ENCODE assay signal across 8 cellular contexts in the genomic region with DNA sequence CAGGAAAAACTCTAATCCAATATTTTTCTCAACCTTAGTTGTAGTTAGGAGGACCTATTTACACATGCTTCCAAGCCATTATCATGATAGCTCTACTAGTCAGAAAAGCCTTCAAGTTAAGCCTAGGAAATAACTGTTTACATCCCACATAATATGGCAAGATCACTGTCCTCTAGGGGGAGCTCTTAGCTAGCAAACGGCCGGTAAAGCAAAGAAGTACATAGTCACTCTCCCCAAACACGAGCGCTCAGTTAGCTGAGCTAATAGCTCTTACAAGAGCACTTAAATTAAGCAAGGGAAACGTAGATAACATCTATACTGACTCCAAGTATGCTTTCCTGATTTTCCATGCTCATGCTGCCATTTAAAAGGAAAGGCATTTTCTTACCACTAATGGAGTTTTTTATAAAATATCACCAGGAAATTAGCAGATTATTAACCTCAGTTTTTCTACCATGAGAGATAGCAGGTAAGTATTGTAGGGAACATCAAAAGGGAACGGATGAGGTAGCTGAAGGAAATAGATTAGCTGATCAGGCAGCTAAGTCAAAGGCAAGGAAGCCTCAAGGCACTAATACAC.
DNase-seq lines count a peak whose midpoint lies in the region; ATAC-seq, FAIRE-seq and TF ChIP-seq lines count a peak whose summit lies in the region.

No MANE protein-coding gene starts in this region.

- H3K27ac ChIP-seq in PC-3 (ENCODE audit: low read length) (no peak overlapping the region), pancreas (no peak overlapping the region)

- H3K79me2 ChIP-seq in PC-3 (ENCODE audit: low read length): no peaks in the 10 kb centered on the region

- H3K4me2 ChIP-seq in PC-3 (ENCODE audit: low read length): 0 out of 2 replicates have a peak overlapping the region, but pooled peaks have one; percentile 10

- H3K4me1 ChIP-seq in PC-3 (ENCODE audit: insufficient read depth, low read length) (no peaks in the 10 kb centered on the region), pancreas (no peaks in the 10 kb centered on the region)

- FAIRE-seq in pancreas (lab: Jason Lieb, UNC): peak; percentile 78

- H3K36me3 ChIP-seq in PC-3 (ENCODE audit: low read depth, low read length) (no peaks in the 10 kb centered on the region), pancreas (no peaks in the 10 kb centered on the region)

- no peak overlapping the region for H2AFZ ChIP-seq in PC-3 (ENCODE audit: low read length)

- POLR2A ChIA-PET in PC-3 (lab: Charles Lee; ENCODE audit: unreplicated experiment): no interaction called here

- H3K4me3 ChIP-seq in PC-3 (ENCODE audit: low read length) (no peak overlapping the region), foreskin fibroblast (ENCODE audit: low read depth in 1 of 2, low read length in 2 of 2) (no peak overlapping the region), pancreas (no peak overlapping the region)

- H3K9me3 ChIP-seq in PC-3 (ENCODE audit: low read length) (no peaks in the 10 kb centered on the region), pancreas (no peaks in the 10 kb centered on the region)

- no peaks in the 10 kb centered on the region for H3F3A ChIP-seq in PC-3 (ENCODE audit: low read length, unreplicated experiment)

- no peaks in the 10 kb centered on the region for H4K20me1 ChIP-seq in PC-3 (ENCODE audit: low read length)

- TF ChIP-seq CTCF in AG09319 (IDR thresholded peaks at IDR 0.05; ENCODE audit: low read depth, low read length) (peak; percentile 89), PC-3 (conservative IDR thresholded peaks at IDR 0.05; ENCODE audit: low read depth, low read length) (peak; percentile 80), foreskin fibroblast (IDR thresholded peaks at IDR 0.05; ENCODE audit: low read depth, low read length) (peak; percentile 96), pancreas (IDR thresholded peaks at IDR 0.05) (peak; percentile 60 to 68 (median 64))

- no TSS peak for BruUV-seq in PC-3 (replicated peaks; lab: Mats Ljungman, UMichigan)

- no peak overlapping the region for H3K9ac ChIP-seq in PC-3 (ENCODE audit: low read length)

- intact Hi-C loops in PC-3 (cut with micrococcal nuclease) (loop anchor here (2.0 to 10.0 kb wide), 2 partner anchors 41 to 301 kb away; no protein-coding TSS in a partner anchor), pancreas (cut with DNase I) (loop anchor here in 1 of 3 donors (5.0 kb wide), 1 partner anchor 42 kb away; no protein-coding TSS in a partner anchor)

- H3K27me3 ChIP-seq in PC-3 (ENCODE audit: low read length): peaks cover 26% of the 10 kb centered on the region
- peaks cover 0 to 6% (median 0%) of the 10 kb centered on the region in 4 donors for H3K27me3 ChIP-seq in pancreas

- CTCF ChIA-PET in PC-3 (lab: Charles Lee): interaction anchor here (0.6 to 1.3 kb wide), 8 partner anchors 19 to 159 kb away, joined by 3 to 6 read pairs (median 4); no protein-coding TSS in a partner anchor

- peak; percentile 71 for DNase-seq in AG09319 (ENCODE audit: extremely low read depth, low read depth)
- DNase-seq in M059J (ENCODE audit: low read depth): peak; percentile 69
- DNase-seq in PC-3: peak; percentile 86
- peak; percentile 15 for DNase-seq in activated T-helper 1 cell treated with Interleukin-2 at 50 U/mL for 16 hours (ENCODE audit: low read depth)
- DNase-seq in foreskin fibroblast: peak; percentile 63 to 89
- DNase-seq in pancreas: peak in 3 of 6 donors; percentile 46 to 58 (median 53)

- peak; percentile 73 for ATAC-seq in GM18868 (IDR thresholded peaks at IDR 0.05; ENCODE audit: unreplicated experiment)
- ATAC-seq in PC-3: peak; percentile 88
- peak; percentile 84 to 97 (median 93) for ATAC-seq in pancreas
- no peak for ATAC-seq in HG03097 (IDR thresholded peaks at IDR 0.05; ENCODE audit: low FRiP score, unreplicated experiment)

- H3K9me2 ChIP-seq in PC-3 (replicated peaks; ENCODE audit: low read length): no peaks in the 10 kb centered on the region

- 1 to 2% methylated on average over 6 of the region's 6 CpGs for WGBS in pancreas, 2 donors
